In the genomic region with DNA sequence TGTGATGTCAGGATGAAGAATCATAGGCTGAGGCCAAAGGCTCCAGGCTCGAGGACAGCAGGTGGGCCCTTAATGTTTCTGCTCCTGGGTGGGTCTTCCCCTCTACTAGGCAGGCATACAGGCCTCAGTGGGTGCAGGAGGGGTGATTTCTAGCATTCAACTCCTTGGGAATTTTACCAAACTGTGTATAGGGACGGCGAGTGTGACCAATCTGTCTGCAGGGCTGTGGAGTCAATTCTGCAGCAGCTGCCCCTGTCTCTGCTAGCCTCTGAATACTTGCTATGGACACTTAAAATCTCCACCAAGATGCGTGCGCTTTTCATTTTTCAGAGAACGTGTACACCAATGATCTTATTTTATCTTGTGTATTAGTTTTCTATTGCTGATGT, we compare ENCODE assay signal across 29 cellular contexts.
"Had no signal": no experiment of that assay in that cellular context is flagged by ENCODE, and none has a peak within 500 bp of the region (broad histone marks: within the 10 kb centered on the region; RNA-seq: fewer than 3 reads in every experiment).

No MANE protein-coding gene starts in this region.

- H3K36me3 ChIP-seq: esophagus muscularis mucosa, gastroesophageal sphincter, heart left ventricle, neural progenitor cell, ovary, suprapubic skin, thyroid gland, uterus had no signal

- H3K27ac Mint-ChIP-seq: dendritic cell treated with granulocyte-macrophage colony-stimulating factor and Interleukin-4, amounts not matched to agents 40 ng/mL and 50 ng/mL, for 4 days; memory B cell; naive B cell; natural killer cell treated with Interleukin-12 subunit alpha and Interleukin-12 subunit beta and Interleukin-15 and Interleukin-18, amount 100 ng/mL, for 72 hours; neural progenitor cell; stimulated activated naive CD8-positive, alpha-beta T cell treated with anti-CD3 and anti-CD28 coated beads, Interleukin-15, amount 100 ng/mL, for 72 hours had no signal

- H3K36me3 Mint-ChIP-seq: memory B cell; naive B cell; natural killer cell treated with Interleukin-12 subunit alpha and Interleukin-12 subunit beta and Interleukin-15 and Interleukin-18, amount 100 ng/mL, for 72 hours; neural progenitor cell had no signal

- H3K27ac ChIP-seq: esophagus muscularis mucosa, gastroesophageal sphincter, heart left ventricle, neural progenitor cell, ovary, suprapubic skin, thyroid gland had no signal

- H3K4me1 ChIP-seq: thyroid gland, uterus had no signal

- DNase-seq: central memory CD4-positive, alpha-beta T cell; effector CD8-positive, alpha-beta T cell; foreskin keratinocyte; heart left ventricle; hippocampal formation; left ventricle myocardium superior; mucosa of descending colon; naive B cell; nucleus accumbens; ovary; posterior cingulate gyrus; retina; stimulated activated CD4-positive, alpha-beta T cell treated with anti-CD3 and anti-CD28 coated beads, Interleukin-15, amount 100 ng/mL, for 24 hours; stimulated activated CD4-positive, alpha-beta T cell treated with anti-CD3 and anti-CD28 coated beads, Interleukin-2, amount 100 ng/mL, for 48 hours; stimulated activated CD8-positive, alpha-beta memory T cell treated with anti-CD3 and anti-CD28 coated beads, Interleukin-4, amount 100 ng/mL, for 48 hours; stimulated activated naive CD4-positive, alpha-beta T cell; stimulated activated naive CD8-positive, alpha-beta T cell treated with anti-CD3 and anti-CD28 coated beads, Interleukin-15, amount 100 ng/mL, for 72 hours; thyroid gland; trophoblast cell had no signal

- H3K4me1 Mint-ChIP-seq: memory B cell, naive B cell had no signal

- H3K4me2 ChIP-seq: neural progenitor cell had no signal

- H3K27me3 ChIP-seq: esophagus muscularis mucosa, gastroesophageal sphincter, ovary, suprapubic skin, thyroid gland, uterus had no signal

- H3K9me3 ChIP-seq: esophagus muscularis mucosa, gastroesophageal sphincter, mucosa of descending colon, ovary, suprapubic skin, thyroid gland, uterus had no signal

- H3K4me3 Mint-ChIP-seq: dendritic cell treated with granulocyte-macrophage colony-stimulating factor and Interleukin-4, amounts not matched to agents 40 ng/mL and 50 ng/mL, for 4 days; memory B cell; natural killer cell treated with Interleukin-12 subunit alpha and Interleukin-12 subunit beta and Interleukin-15 and Interleukin-18, amount 100 ng/mL, for 72 hours; neural progenitor cell; stimulated activated naive CD8-positive, alpha-beta T cell treated with anti-CD3 and anti-CD28 coated beads, Interleukin-15, amount 100 ng/mL, for 72 hours had no signal

- H3K4me3 ChIP-seq: esophagus muscularis mucosa, gastroesophageal sphincter, heart left ventricle, lung, mucosa of descending colon, neural progenitor cell, ovary, skin epidermis, suprapubic skin, thyroid gland, uterus had no signal

- H2AFZ ChIP-seq: neural progenitor cell had no signal

- H3K9me3 Mint-ChIP-seq: natural killer cell treated with Interleukin-12 subunit alpha and Interleukin-12 subunit beta and Interleukin-15 and Interleukin-18, amount 100 ng/mL, for 72 hours; neural progenitor cell had no signal
